ENCODE assay signal across 1 cellular context in genomic region chr2:37357461-37358008, GRCh38.
TF ChIP-seq lines count a peak whose summit lies in the region.

No MANE protein-coding gene starts in this region.

TF ChIP-seq in endothelial cell of umbilical vein, 7 proteins besides CTCF, POLR2A, EP300 and RAD21:
- TF ChIP-seq GATA2 (IDR thresholded peaks at IDR 0.05; ENCODE audit: insufficient read depth, insufficient read length, low read depth, low read length) (no peak), POLR2AphosphoS5 (IDR thresholded peaks at IDR 0.05; ENCODE audit: insufficient read depth, low read depth, low read length) (no peak), EZH2 (IDR thresholded peaks at IDR 0.05; ENCODE audit: borderline replicate concordance, low read depth, low read length, severe bottlenecking) (no peak), FOS (IDR thresholded peaks at IDR 0.05; ENCODE audit: borderline replicate concordance, insufficient read depth, low read length) (no peak), MYC (IDR thresholded peaks at IDR 0.05; ENCODE audit: low read depth, low read length) (no peak)
